21 cellular contexts compared by ENCODE assay signal in genomic region chr1:88943221-88943620, GRCh38. TPM values are rescaled to one million over a fixed set of nuclear protein-coding genes. Genes with fewer than 3 reads are reported as not detected.
DNase-seq lines count a peak whose midpoint lies in the region; ATAC-seq and TF ChIP-seq lines count a peak whose summit lies in the region.
"Had no signal": no experiment of that assay in that cellular context is flagged by ENCODE, and none has a peak within 500 bp of the region (broad histone marks: within the 10 kb centered on the region; RNA-seq: fewer than 3 reads in every experiment).

No MANE protein-coding gene starts in this region.

- H2AFZ ChIP-seq in PC-3 (ENCODE audit: low read length): no peak overlapping the region

- intact Hi-C loops in PC-3 (cut with micrococcal nuclease): no loop called here
- intact Hi-C loops in posterior cingulate gyrus (cut with DNase I): no loop called here

- peaks cover 30% of the 10 kb centered on the region for H3K4me1 ChIP-seq in PC-3 (ENCODE audit: insufficient read depth, low read length)

- peak; percentile 67 for ATAC-seq in PC-3

- H3K79me2 ChIP-seq in PC-3 (ENCODE audit: low read length): no peaks in the 10 kb centered on the region

- peak overlapping the region; percentile 31 for H3K27ac ChIP-seq in PC-3 (ENCODE audit: low read length)
- H3K27ac ChIP-seq: BLaER1 treated with 17β-estradiol and CSF1 and Interleukin-3, amounts not matched to agents 10 nM and 100 nM; SK-N-MC had no signal

- H3F3A ChIP-seq in PC-3 (ENCODE audit: low read length, unreplicated experiment): no peaks in the 10 kb centered on the region

- CTCF ChIA-PET in PC-3 (lab: Charles Lee): no interaction called here

- no peak for TF ChIP-seq CTCF in PC-3 (conservative IDR thresholded peaks at IDR 0.05; ENCODE audit: low read depth, low read length)
- TF ChIP-seq CTCF in choroid plexus epithelial cell (conservative IDR thresholded peaks at IDR 0.05; ENCODE audit: low read depth, low read length): no peak

- peak overlapping the region; percentile 3 for H3K4me2 ChIP-seq in PC-3 (ENCODE audit: low read length)
- H3K4me2 ChIP-seq: BLaER1 treated with 17β-estradiol and CSF1 and Interleukin-3, amounts not matched to agents 10 nM and 100 nM had no signal

- no peaks in the 10 kb centered on the region for H4K20me1 ChIP-seq in PC-3 (ENCODE audit: low read length)
- H4K20me1 ChIP-seq: BLaER1 treated with 17β-estradiol and CSF1 and Interleukin-3, amounts not matched to agents 10 nM and 100 nM had no signal

- DNase-seq in ELR (ENCODE audit: low read depth) (peak; percentile 13), PC-3 (peak; percentile 47), choroid plexus epithelial cell (ENCODE audit: low read depth) (peak; percentile 5), iris pigment epithelial cell (ENCODE audit: low read depth) (peak; percentile 22), posterior cingulate gyrus (no peak), A172 (ENCODE audit: low spot score) (no peak), OCI-M2 (lab: John Stamatoyannopoulos, UW; ENCODE audit: unreplicated experiment) (no peak)
- DNase-seq in activated CD4-positive, alpha-beta T cell treated with anti-CD3 and anti-CD28 coated beads, Interleukin-2, amount 50 U/mL, for 48 hours: no peak
- DNase-seq: ACHN; CD4-positive, alpha-beta memory T cell; GF-D8; Karpas-422; NCI-H1694; NCI-H2081; NCI-H2171 treated with DMSO at 0.1 percent for 48 hours; NCI-H524 treated with DMSO at 0.1 percent for 48 hours; NCI-H82; OCI-M1; SHP77 treated with DMSO at 0.1 percent for 48 hours had no signal

- H3K27me3 ChIP-seq in PC-3 (ENCODE audit: low read length): no peaks in the 10 kb centered on the region
- H3K27me3 ChIP-seq: BLaER1 treated with 17β-estradiol and CSF1 and Interleukin-3, amounts not matched to agents 10 nM and 100 nM had no signal

- no TSS peak for BruUV-seq in PC-3 (replicated peaks; lab: Mats Ljungman, UMichigan)

- H3K36me3 ChIP-seq in PC-3 (ENCODE audit: low read depth, low read length): 0 out of 2 replicates have a peak, but pooled peaks cover 3% of the 10 kb centered on the region

- POLR2A ChIA-PET in PC-3 (lab: Charles Lee; ENCODE audit: unreplicated experiment): no interaction called here

- H3K4me3 ChIP-seq in PC-3 (ENCODE audit: low read length): no peak overlapping the region
- H3K4me3 ChIP-seq in choroid plexus epithelial cell (ENCODE audit: low read depth, low read length): no peak overlapping the region
- H3K4me3 ChIP-seq: BLaER1 treated with 17β-estradiol and CSF1 and Interleukin-3, amounts not matched to agents 10 nM and 100 nM; SK-N-MC had no signal

- H3K9me3 ChIP-seq in PC-3 (ENCODE audit: low read length): no peaks in the 10 kb centered on the region

- H3K9ac ChIP-seq in PC-3 (ENCODE audit: low read length): no peak overlapping the region
- H3K9ac ChIP-seq: BLaER1 treated with 17β-estradiol and CSF1 and Interleukin-3, amounts not matched to agents 10 nM and 100 nM had no signal

- no peaks in the 10 kb centered on the region for H3K9me2 ChIP-seq in PC-3 (replicated peaks; ENCODE audit: low read length)

RNA-seq across cellular contexts. Expression of gene KYAT3, which starts 49.2 kb away (rescaled TPM):
- total RNA-seq in PC-3 (2014; rRNA removed): 9.7 and 14.3 TPM in 2 replicates
- total RNA-seq in A172 (2014; rRNA removed; shearing (Covaris generic)): 16.4 and 20.3 TPM in 2 replicates

RNA-seq across cellular contexts. Expression of gene RBMXL1, which starts 49.2 kb away (rescaled TPM):
- total RNA-seq in PC-3 (2014; rRNA removed): 8.5 and 10.6 TPM in 2 replicates
- total RNA-seq in A172 (2014; rRNA removed; shearing (Covaris generic)): 2.2 TPM in 2 replicates

RNA-seq across cellular contexts. Expression of gene GTF2B, which starts 51.9 kb away (rescaled TPM):
- total RNA-seq in PC-3 (2014; rRNA removed): 29.3 and 32.1 TPM in 2 replicates
- total RNA-seq in A172 (2014; rRNA removed; shearing (Covaris generic)): 32.7 and 37.0 TPM in 2 replicates

Comparison
In these comparisons a context has a peak if more than half of its experiments do, and no peak if none do; other contexts are left out.
1. DNase-seq: peak in ELR (single experiment), PC-3 (single experiment), choroid plexus epithelial cell (single experiment) and iris pigment epithelial cell (single experiment); none in posterior cingulate gyrus (0 of 10), activated CD4-positive, alpha-beta T cell treated with anti-CD3 and anti-CD28 coated beads, Interleukin-2, amount 50 U/mL, for 48 hours (0 of 2), A172 (single experiment) and OCI-M2 (single experiment).